8 cellular contexts compared by ENCODE assay signal in genomic region chr1:46340404-46341221, GRCh38. TPM values are rescaled to one million over a fixed set of nuclear protein-coding genes. Genes with fewer than 3 reads are reported as not detected.
A peak's percentile ranks its signal among the peaks of the same experiment; 100 is the strongest.
DNase-seq lines count a peak whose midpoint lies in the region; ATAC-seq and TF ChIP-seq lines count a peak whose summit lies in the region.

Gene NSUN4, plus strand, starts transcription at chr1:46340807. Its CDS starts 20 bp downstream, at chr1:46340827.

- H3K4me3 ChIP-seq in GM12875 (ENCODE audit: low read depth, low read length): peak within 1 kb of the TSS; percentile 86

- H3K4me1 Mint-ChIP-seq in progenitor cell of endocrine pancreas (ENCODE audit: low read depth): peaks cover 26% of the 10 kb centered on the region

- no peaks in the 10 kb centered on the region for H3K9me3 Mint-ChIP-seq in progenitor cell of endocrine pancreas (ENCODE audit: low read depth)

- H3K36me3 Mint-ChIP-seq in progenitor cell of endocrine pancreas (ENCODE audit: insufficient read depth): peaks cover 13% of the 10 kb centered on the region

- DNase-seq in NCI-H1436 treated with DMSO at 0.1 percent for 48 hours (lab: John Stamatoyannopoulos, UW): peak; percentile 79
- peak; percentile 89 for DNase-seq in amniotic stem cell (lab: John Stamatoyannopoulos, UW)
- peak; percentile 94 for DNase-seq in left cardiac atrium
- DNase-seq in progenitor cell of endocrine pancreas (ENCODE audit: low spot score, unreplicated experiment): peak; percentile 75
- peak; percentile 94 for DNase-seq in ureter (ENCODE audit: low spot score)

- peak; percentile 91 for TF ChIP-seq CTCF in GM12875 (IDR thresholded peaks at IDR 0.05; ENCODE audit: borderline replicate concordance, insufficient read depth, low read depth, low read length)
- TF ChIP-seq CTCF in progenitor cell of endocrine pancreas (IDR thresholded peaks at IDR 0.05; ENCODE audit: unreplicated experiment): peak; percentile 63

- no peaks in the 10 kb centered on the region for H3K27me3 Mint-ChIP-seq in progenitor cell of endocrine pancreas

- ATAC-seq in HG02840 (IDR thresholded peaks at IDR 0.05; ENCODE audit: low FRiP score, unreplicated experiment) (peak; percentile 73), left cardiac atrium (peak; percentile 96)

- H3K4me3 Mint-ChIP-seq in progenitor cell of endocrine pancreas (ENCODE audit: low read depth): peak within 1 kb of the TSS; percentile 100

- H3K27ac Mint-ChIP-seq in progenitor cell of endocrine pancreas: peak within 1 kb of the TSS; percentile 99

- intact Hi-C loops in T-helper 1 cell treated with Interleukin-12 subunit alpha and Interleukin-12 subunit beta and Interleukin-4 antibody, amounts not matched to agents 30 ng/mL and 1 ng/mL, for 36 hours (cut with micrococcal nuclease): loop anchor here (1.0 to 10.0 kb wide), 9 partner anchors 8 to 972 kb away; partner anchors contain the start of genes EFCAB14, LRRC41, MKNK1 and POMGNT1
- intact Hi-C loops in left cardiac atrium (cut with DNase I): loop anchor here (2.0 to 10.0 kb wide), 3 partner anchors 38 to 96 kb away; partner anchors contain the start of genes LRRC41 (in 1 of the 2), RAD54L (in 1 of the 2) and UQCRH (in 1 of the 2)

RNA-seq across cellular contexts. Expression of gene NSUN4, which starts in this region (rescaled TPM):
- 28.7 and 29.5 TPM in 2 replicates for total RNA-seq in T-helper 1 cell treated with Interleukin-12 subunit alpha and Interleukin-12 subunit beta and Interleukin-4 antibody, amounts not matched to agents 30 ng/mL and 1 ng/mL, for 36 hours
- 10 to 100 TPM; 13.4 to 17.4 TPM for total RNA-seq in left cardiac atrium
- total RNA-seq in progenitor cell of endocrine pancreas: 25.0 and 30.3 TPM in 2 replicates
- 45.0 TPM for total RNA-seq in ureter

Comparison
In these comparisons a context has a peak if more than half of its experiments do, and no peak if none do; other contexts are left out.
1. Peak in every context shown above with its lines: DNase-seq, ATAC-seq and H3K4me3 ChIP-seq.